18 cellular contexts compared by ENCODE assay signal in genomic region chr2:766255-766654, GRCh38.
DNase-seq lines count a peak whose midpoint lies in the region; ATAC-seq and TF ChIP-seq lines count a peak whose summit lies in the region.
"Had no signal": no experiment of that assay in that cellular context is flagged by ENCODE, and none has a peak within 500 bp of the region (broad histone marks: within the 10 kb centered on the region; RNA-seq: fewer than 3 reads in every experiment).

No MANE protein-coding gene starts in this region.

- H3K27ac ChIP-seq in neuronal stem cell (replicated peaks; ENCODE audit: low read length) = no peak overlapping the region
- no peak overlapping the region for H3K27ac ChIP-seq in Peyer's patch
- H3K27ac ChIP-seq: 22Rv1, A549, C4-2B had no signal

- H2BK120ac ChIP-seq in neuronal stem cell (ENCODE audit: low read depth, low read length) = no peak overlapping the region

- H3K4me3 Mint-ChIP-seq in activated CD4-positive, alpha-beta T cell treated with anti-CD3 and anti-CD28 coated beads, Interleukin-2, amount 10 ng/mL, durations not matched to agents 24 days and 14 days = no peak overlapping the region
- H3K4me3 Mint-ChIP-seq in activated CD4-positive, alpha-beta T cell treated with anti-CD3 and anti-CD28 coated beads for 36 hours = no peak overlapping the region
- H3K4me3 Mint-ChIP-seq in activated T-helper 2 cell treated with anti-CD3 and anti-CD28 coated beads, Interferon-gamma antibody, Interleukin-2, Interleukin-4, amounts not matched to agents 10 μg/mL and 5 μg/mL and 100 μg/mL, durations not matched to agents 14 hours and 24 hours and 36 hours (ENCODE audit: low read depth) = no peak overlapping the region
- H3K4me3 Mint-ChIP-seq in glutamatergic neuron (ENCODE audit: unreplicated experiment) = no peak overlapping the region
- no peak overlapping the region for H3K4me3 Mint-ChIP-seq in activated naive CD8-positive, alpha-beta T cell treated with anti-CD3 and anti-CD28 coated beads for 36 hours
- H3K4me3 Mint-ChIP-seq: CD4-positive, alpha-beta T cell had no signal

- no peak overlapping the region for H3K4ac ChIP-seq in neuronal stem cell (ENCODE audit: low read length)

- TF ChIP-seq POLR2A in Peyer's patch (IDR thresholded peaks at IDR 0.05) = no peak

- peak overlapping the region; percentile 58 for H3K18ac ChIP-seq in neuronal stem cell (ENCODE audit: low read length)

- H3K4me2 ChIP-seq in neuronal stem cell (ENCODE audit: insufficient read depth, low read length, poor library complexity, severe bottlenecking) = no peak overlapping the region
- H3K4me2 ChIP-seq: A549 had no signal

- peak overlapping the region; percentile 73 for H2AK5ac ChIP-seq in neuronal stem cell (ENCODE audit: low read depth, low read length)

- H2AFZ ChIP-seq in neuronal stem cell (ENCODE audit: low read length) = no peak overlapping the region

- DNase-seq in activated CD4-positive, alpha-beta T cell treated with anti-CD3 and anti-CD28 coated beads, Interleukin-2, amount 10 ng/mL, durations not matched to agents 24 days and 14 days = peak; percentile 31
- no peak for DNase-seq in activated CD4-positive, alpha-beta T cell treated with anti-CD3 and anti-CD28 coated beads for 36 hours
- no peak for DNase-seq in activated T-helper 2 cell treated with anti-CD3 and anti-CD28 coated beads, Interferon-gamma antibody, Interleukin-2, Interleukin-4, amounts not matched to agents 10 μg/mL and 5 μg/mL and 100 μg/mL, durations not matched to agents 14 hours and 24 hours and 36 hours (ENCODE audit: low spot score)
- no peak for DNase-seq in glutamatergic neuron
- DNase-seq in neuronal stem cell (ENCODE audit: low spot score) = no peak
- no peak for DNase-seq in H7
- DNase-seq in activated naive CD8-positive, alpha-beta T cell treated with anti-CD3 and anti-CD28 coated beads for 36 hours = no peak
- no peak for DNase-seq in Peyer's patch
- DNase-seq: AML-193; Caco-2; CD4-positive, alpha-beta T cell; GDM1; GOT3 had no signal

- no peak overlapping the region for H2BK15ac ChIP-seq in neuronal stem cell (ENCODE audit: low read length)

- no peak overlapping the region for H3K27ac Mint-ChIP-seq in activated CD4-positive, alpha-beta T cell treated with anti-CD3 and anti-CD28 coated beads, Interleukin-2, amount 10 ng/mL, durations not matched to agents 24 days and 14 days
- H3K27ac Mint-ChIP-seq in activated CD4-positive, alpha-beta T cell treated with anti-CD3 and anti-CD28 coated beads for 36 hours = no peak overlapping the region
- peak overlapping the region; percentile 15 for H3K27ac Mint-ChIP-seq in activated T-helper 2 cell treated with anti-CD3 and anti-CD28 coated beads, Interferon-gamma antibody, Interleukin-2, Interleukin-4, amounts not matched to agents 10 μg/mL and 5 μg/mL and 100 μg/mL, durations not matched to agents 14 hours and 24 hours and 36 hours
- peak overlapping the region; percentile 49 for H3K27ac Mint-ChIP-seq in glutamatergic neuron (ENCODE audit: unreplicated experiment)
- H3K27ac Mint-ChIP-seq in activated naive CD8-positive, alpha-beta T cell treated with anti-CD3 and anti-CD28 coated beads for 36 hours = no peak overlapping the region
- H3K27ac Mint-ChIP-seq: CD4-positive, alpha-beta T cell had no signal

- H3K9me3 ChIP-seq in neuronal stem cell (replicated peaks in 1 of 2; ENCODE audit: control insufficient read depth in 2 of 2, insufficient read depth in 1 of 2, low read depth in 1 of 2, low read length in 2 of 2) = no peaks in the 10 kb centered on the region
- no peaks in the 10 kb centered on the region for H3K9me3 ChIP-seq in Peyer's patch
- H3K9me3 ChIP-seq: A549, Caco-2, HAP-1 had no signal

- H3K4me3 ChIP-seq in neuronal stem cell (ENCODE audit: low read length in 2 of 2) (no peak overlapping the region), H7 (ENCODE audit: insufficient read depth, low read depth, low read length) (no peak overlapping the region), Peyer's patch (no peak overlapping the region)
- H3K4me3 ChIP-seq: A549, HAP-1 had no signal

- H3K27me3 ChIP-seq in neuronal stem cell (ENCODE audit: control insufficient read depth in 3 of 3, insufficient read depth in 3 of 3, low read depth in 1 of 3, low read length in 3 of 3) (peaks cover 0 to 14% (median 0%) of the 10 kb centered on the region in 3 experiments), H7 (ENCODE audit: control insufficient read depth, insufficient read depth, low read length) (no peaks in the 10 kb centered on the region), Peyer's patch (no peaks in the 10 kb centered on the region)

- H2BK12ac ChIP-seq in neuronal stem cell (ENCODE audit: low read length) = no peak overlapping the region

- H2BK5ac ChIP-seq in neuronal stem cell (ENCODE audit: low read length) = no peak overlapping the region

- H3K9ac ChIP-seq in neuronal stem cell (ENCODE audit: low read depth, low read length, poor library complexity) = no peak overlapping the region

- intact Hi-C loops in activated CD4-positive, alpha-beta T cell treated with anti-CD3 and anti-CD28 coated beads, Interleukin-2, amount 10 ng/mL, durations not matched to agents 24 days and 14 days (cut with micrococcal nuclease) = no loop called here
- intact Hi-C loops in activated CD4-positive, alpha-beta T cell treated with anti-CD3 and anti-CD28 coated beads for 36 hours (cut with DNase I, micrococcal nuclease) = no loop called here
- intact Hi-C loops in activated T-helper 2 cell treated with anti-CD3 and anti-CD28 coated beads, Interferon-gamma antibody, Interleukin-2, Interleukin-4, amounts not matched to agents 10 μg/mL and 5 μg/mL and 100 μg/mL, durations not matched to agents 14 hours and 24 hours and 36 hours (cut with micrococcal nuclease) = no loop called here

- POLR2A ChIA-PET in activated CD4-positive, alpha-beta T cell treated with anti-CD3 and anti-CD28 coated beads for 36 hours (lab: Charles Lee) = no interaction called here

- peak overlapping the region; percentile 83 for H3K23ac ChIP-seq in neuronal stem cell (ENCODE audit: low read depth, low read length, poor library complexity)

- H4K91ac ChIP-seq in neuronal stem cell (ENCODE audit: low read depth, low read length, poor library complexity) = no peak overlapping the region

- WGBS in neuronal stem cell (ENCODE audit: extremely low coverage in 2 of 2, insufficient read length in 2 of 2, insufficient replicate concordance in 1 of 2), 2 donors = no CpG with 5 or more reads among the region's 13 CpGs

- H3K36me3 Mint-ChIP-seq in activated CD4-positive, alpha-beta T cell treated with anti-CD3 and anti-CD28 coated beads, Interleukin-2, amount 10 ng/mL, durations not matched to agents 24 days and 14 days (ENCODE audit: low read depth) = no peaks in the 10 kb centered on the region
- H3K36me3 Mint-ChIP-seq in activated CD4-positive, alpha-beta T cell treated with anti-CD3 and anti-CD28 coated beads for 36 hours (ENCODE audit: low read depth) = no peaks in the 10 kb centered on the region
- no peaks in the 10 kb centered on the region for H3K36me3 Mint-ChIP-seq in activated T-helper 2 cell treated with anti-CD3 and anti-CD28 coated beads, Interferon-gamma antibody, Interleukin-2, Interleukin-4, amounts not matched to agents 10 μg/mL and 5 μg/mL and 100 μg/mL, durations not matched to agents 14 hours and 24 hours and 36 hours (ENCODE audit: low read depth)
- peaks cover 5% of the 10 kb centered on the region for H3K36me3 Mint-ChIP-seq in glutamatergic neuron (ENCODE audit: unreplicated experiment)
- H3K36me3 Mint-ChIP-seq in activated naive CD8-positive, alpha-beta T cell treated with anti-CD3 and anti-CD28 coated beads for 36 hours = peaks cover 6% of the 10 kb centered on the region

- no peak overlapping the region for H3K14ac ChIP-seq in neuronal stem cell (ENCODE audit: low read length)

- H3K9me3 Mint-ChIP-seq in activated CD4-positive, alpha-beta T cell treated with anti-CD3 and anti-CD28 coated beads, Interleukin-2, amount 10 ng/mL, durations not matched to agents 24 days and 14 days = peaks cover 3% of the 10 kb centered on the region
- peaks cover 4% of the 10 kb centered on the region for H3K9me3 Mint-ChIP-seq in activated CD4-positive, alpha-beta T cell treated with anti-CD3 and anti-CD28 coated beads for 36 hours (ENCODE audit: low read depth)
- peaks cover 9% of the 10 kb centered on the region for H3K9me3 Mint-ChIP-seq in activated T-helper 2 cell treated with anti-CD3 and anti-CD28 coated beads, Interferon-gamma antibody, Interleukin-2, Interleukin-4, amounts not matched to agents 10 μg/mL and 5 μg/mL and 100 μg/mL, durations not matched to agents 14 hours and 24 hours and 36 hours
- no peaks in the 10 kb centered on the region for H3K9me3 Mint-ChIP-seq in glutamatergic neuron (ENCODE audit: unreplicated experiment)
- peaks cover 8% of the 10 kb centered on the region for H3K9me3 Mint-ChIP-seq in activated naive CD8-positive, alpha-beta T cell treated with anti-CD3 and anti-CD28 coated beads for 36 hours
- H3K9me3 Mint-ChIP-seq: CD4-positive, alpha-beta T cell had no signal

- peaks cover 7% of the 10 kb centered on the region for H3K4me1 Mint-ChIP-seq in activated CD4-positive, alpha-beta T cell treated with anti-CD3 and anti-CD28 coated beads, Interleukin-2, amount 10 ng/mL, durations not matched to agents 24 days and 14 days
- H3K4me1 Mint-ChIP-seq in activated CD4-positive, alpha-beta T cell treated with anti-CD3 and anti-CD28 coated beads for 36 hours = peaks cover 9% of the 10 kb centered on the region
- peaks cover 9% of the 10 kb centered on the region for H3K4me1 Mint-ChIP-seq in activated T-helper 2 cell treated with anti-CD3 and anti-CD28 coated beads, Interferon-gamma antibody, Interleukin-2, Interleukin-4, amounts not matched to agents 10 μg/mL and 5 μg/mL and 100 μg/mL, durations not matched to agents 14 hours and 24 hours and 36 hours (ENCODE audit: low read depth)
- H3K4me1 Mint-ChIP-seq in glutamatergic neuron (ENCODE audit: low read depth, unreplicated experiment) = peaks cover 25% of the 10 kb centered on the region
- H3K4me1 Mint-ChIP-seq in activated naive CD8-positive, alpha-beta T cell treated with anti-CD3 and anti-CD28 coated beads for 36 hours = peaks cover 33% of the 10 kb centered on the region

- H3K79me1 ChIP-seq in neuronal stem cell (ENCODE audit: low read depth, low read length) = no peaks in the 10 kb centered on the region

- no peak for ATAC-seq in activated CD4-positive, alpha-beta T cell treated with anti-CD3 and anti-CD28 coated beads for 36 hours
- ATAC-seq: A549, HepG2 had no signal

- H3K4me1 ChIP-seq in neuronal stem cell (ENCODE audit: control insufficient read depth in 2 of 2, insufficient read depth in 1 of 2, low read depth in 1 of 2, low read length in 2 of 2) (peaks cover 2% of the 10 kb centered on the region in 2 donors), Peyer's patch (no peaks in the 10 kb centered on the region)
- H3K4me1 ChIP-seq: A549, Caco-2, HAP-1 had no signal

- TF ChIP-seq CTCF in glutamatergic neuron (IDR thresholded peaks at IDR 0.05; ENCODE audit: partially characterized antibody, unreplicated experiment) (no peak), Peyer's patch (IDR thresholded peaks at IDR 0.05) (no peak)

- H4K8ac ChIP-seq in neuronal stem cell (ENCODE audit: low read depth, low read length) = no peak overlapping the region

- CTCF ChIA-PET in activated CD4-positive, alpha-beta T cell treated with anti-CD3 and anti-CD28 coated beads for 36 hours (lab: Charles Lee) = no interaction called here

- H3K36me3 ChIP-seq in neuronal stem cell (replicated peaks in 1 of 2; ENCODE audit: control insufficient read depth in 2 of 2, insufficient read depth in 2 of 2, low read length in 2 of 2) (no peaks in the 10 kb centered on the region), H7 (replicated peaks; ENCODE audit: control insufficient read depth, insufficient read depth, low read length) (no peaks in the 10 kb centered on the region), Peyer's patch (no peaks in the 10 kb centered on the region)
- H3K36me3 ChIP-seq: HAP-1 had no signal

- H3K27me3 Mint-ChIP-seq in activated CD4-positive, alpha-beta T cell treated with anti-CD3 and anti-CD28 coated beads, Interleukin-2, amount 10 ng/mL, durations not matched to agents 24 days and 14 days = peaks cover 2% of the 10 kb centered on the region
- peaks cover 8% of the 10 kb centered on the region for H3K27me3 Mint-ChIP-seq in activated CD4-positive, alpha-beta T cell treated with anti-CD3 and anti-CD28 coated beads for 36 hours
- H3K27me3 Mint-ChIP-seq in activated T-helper 2 cell treated with anti-CD3 and anti-CD28 coated beads, Interferon-gamma antibody, Interleukin-2, Interleukin-4, amounts not matched to agents 10 μg/mL and 5 μg/mL and 100 μg/mL, durations not matched to agents 14 hours and 24 hours and 36 hours (ENCODE audit: low read depth) = no peaks in the 10 kb centered on the region
- H3K27me3 Mint-ChIP-seq in glutamatergic neuron (ENCODE audit: unreplicated experiment) = peaks cover 5% of the 10 kb centered on the region
- H3K27me3 Mint-ChIP-seq in activated naive CD8-positive, alpha-beta T cell treated with anti-CD3 and anti-CD28 coated beads for 36 hours = no peaks in the 10 kb centered on the region

Comparison
In these comparisons a context has a peak if more than half of its experiments do, and no peak if none do; other contexts are left out.
1. H3K27ac Mint-ChIP-seq: peak in activated T-helper 2 cell treated with anti-CD3 and anti-CD28 coated beads, Interferon-gamma antibody, Interleukin-2, Interleukin-4, amounts not matched to agents 10 μg/mL and 5 μg/mL and 100 μg/mL, durations not matched to agents 14 hours and 24 hours and 36 hours (single experiment) and glutamatergic neuron (single experiment); none in activated CD4-positive, alpha-beta T cell treated with anti-CD3 and anti-CD28 coated beads, Interleukin-2, amount 10 ng/mL, durations not matched to agents 24 days and 14 days (single experiment), activated CD4-positive, alpha-beta T cell treated with anti-CD3 and anti-CD28 coated beads for 36 hours (single experiment) and activated naive CD8-positive, alpha-beta T cell treated with anti-CD3 and anti-CD28 coated beads for 36 hours (single experiment).